Comparison of ENCODE assay signal across 13 cellular contexts in genomic region chr17:41775394-41776226, GRCh38. TPM values are rescaled to one million over a fixed set of nuclear protein-coding genes. Genes with fewer than 3 reads are reported as not detected.
A peak's percentile ranks its signal among the peaks of the same experiment; 100 is the strongest.
DNase-seq lines count a peak whose midpoint lies in the region; ATAC-seq, FAIRE-seq and TF ChIP-seq lines count a peak whose summit lies in the region.
"Had no signal": no experiment of that assay in that cellular context is flagged by ENCODE, and none has a peak within 500 bp of the region (broad histone marks: within the 10 kb centered on the region; RNA-seq: fewer than 3 reads in every experiment).

No MANE protein-coding gene starts in this region.

- no peak for DNase-seq in NT2/D1 (ENCODE audit: low read depth, low spot score)
- DNase-seq in endodermal cell: no peak
- no peak for DNase-seq in lung (ENCODE audit: low spot score)
- no peak for DNase-seq in activated CD8-positive, alpha-beta memory T cell treated with anti-CD3 and anti-CD28 coated beads, Interleukin-2, amount 10 ng/mL, durations not matched to agents 7 days and 5 days
- DNase-seq in GM12892 (ENCODE audit: insufficient read length): no peak
- DNase-seq in activated CD4-positive, alpha-beta T cell treated with anti-CD3 and anti-CD28 coated beads for 36 hours: no peak
- DNase-seq: EL, NCI-H1105 treated with DMSO at 0.1 percent for 48 hours had no signal

- peaks cover 44% of the 10 kb centered on the region for H3K36me3 Mint-ChIP-seq in endodermal cell (ENCODE audit: low read depth)
- H3K36me3 Mint-ChIP-seq in activated CD8-positive, alpha-beta memory T cell treated with anti-CD3 and anti-CD28 coated beads, Interleukin-2, amount 10 ng/mL, durations not matched to agents 7 days and 5 days: no peaks in the 10 kb centered on the region
- no peaks in the 10 kb centered on the region for H3K36me3 Mint-ChIP-seq in activated CD4-positive, alpha-beta T cell treated with anti-CD3 and anti-CD28 coated beads for 36 hours (ENCODE audit: low read depth)

- H3K27ac Mint-ChIP-seq in endodermal cell: peak overlapping the region; percentile 68
- H3K27ac Mint-ChIP-seq in activated CD8-positive, alpha-beta memory T cell treated with anti-CD3 and anti-CD28 coated beads, Interleukin-2, amount 10 ng/mL, durations not matched to agents 7 days and 5 days: no peak overlapping the region
- H3K27ac Mint-ChIP-seq in activated CD4-positive, alpha-beta T cell treated with anti-CD3 and anti-CD28 coated beads for 36 hours: no peak overlapping the region

- peak overlapping the region; percentile 66 for H3K9ac ChIP-seq in NT2/D1 (ENCODE audit: insufficient read length, low read depth)
- H3K9ac ChIP-seq in endodermal cell (ENCODE audit: extremely low read depth, low read length, poor library complexity, severe bottlenecking): no peak overlapping the region
- no peak overlapping the region for H3K9ac ChIP-seq in stomach smooth muscle (ENCODE audit: low read length in 2 of 2)

- H3K27ac ChIP-seq in endodermal cell (ENCODE audit: low read depth, low read length) (peak overlapping the region; percentile 69), lung (ENCODE audit: low read depth in 1 of 2, low read length in 1 of 2) (peak overlapping the region; percentile 60 to 73), stomach smooth muscle (ENCODE audit: low read length) (peak overlapping the region; percentile 24)
- H3K27ac ChIP-seq: SK-N-MC had no signal

- FAIRE-seq in GM12892 (lab: Jason Lieb, UNC): no peak

- TF ChIP-seq CTCF in endodermal cell (conservative IDR thresholded peaks at IDR 0.05) (no peak), lung (IDR thresholded peaks at IDR 0.05; ENCODE audit: control extremely low read depth, extremely low read depth) (no peak)

- peaks cover 26% of the 10 kb centered on the region for H3K4me1 Mint-ChIP-seq in endodermal cell
- H3K4me1 Mint-ChIP-seq in activated CD8-positive, alpha-beta memory T cell treated with anti-CD3 and anti-CD28 coated beads, Interleukin-2, amount 10 ng/mL, durations not matched to agents 7 days and 5 days: no peaks in the 10 kb centered on the region
- H3K4me1 Mint-ChIP-seq in activated CD4-positive, alpha-beta T cell treated with anti-CD3 and anti-CD28 coated beads for 36 hours: no peaks in the 10 kb centered on the region

- 82 to 85% methylated on average over 4 to 12 of the region's 12 CpGs for WGBS in endodermal cell (ENCODE audit: insufficient coverage in 1 of 2, insufficient read length in 1 of 2), 2 experiments
- WGBS in lung, 2 donors: 69 to 77% methylated on average over 12 of the region's 12 CpGs

- H3K27me3 Mint-ChIP-seq in endodermal cell (ENCODE audit: insufficient read depth): no peaks in the 10 kb centered on the region
- H3K27me3 Mint-ChIP-seq in activated CD8-positive, alpha-beta memory T cell treated with anti-CD3 and anti-CD28 coated beads, Interleukin-2, amount 10 ng/mL, durations not matched to agents 7 days and 5 days: peaks cover 2% of the 10 kb centered on the region
- no peaks in the 10 kb centered on the region for H3K27me3 Mint-ChIP-seq in activated CD4-positive, alpha-beta T cell treated with anti-CD3 and anti-CD28 coated beads for 36 hours

- H3K36me3 ChIP-seq in NT2/D1 (ENCODE audit: insufficient read depth, insufficient read length, low read length): peaks cover 51% of the 10 kb centered on the region
- peaks cover 54% of the 10 kb centered on the region for H3K36me3 ChIP-seq in endodermal cell (ENCODE audit: control insufficient read depth, insufficient read depth, low read length)
- H3K36me3 ChIP-seq in lung (ENCODE audit: control insufficient read depth in 2 of 2, insufficient read depth in 2 of 2, low read length in 2 of 2): peaks cover 4 to 18% of the 10 kb centered on the region in 2 donors
- no peaks in the 10 kb centered on the region for H3K36me3 ChIP-seq in stomach smooth muscle (ENCODE audit: control insufficient read depth in 2 of 2, insufficient read depth in 2 of 2, low read length in 2 of 2)

- H3K27me3 ChIP-seq in NT2/D1 (ENCODE audit: insufficient read depth, insufficient read length) (no peaks in the 10 kb centered on the region), endodermal cell (ENCODE audit: control insufficient read depth, insufficient read depth, low read length, poor library complexity, severe bottlenecking) (no peaks in the 10 kb centered on the region), lung (ENCODE audit: control insufficient read depth, insufficient read depth) (no peaks in the 10 kb centered on the region), stomach smooth muscle (ENCODE audit: control insufficient read depth in 1 of 2, insufficient read depth in 2 of 2, low read length in 2 of 2) (peaks cover 0 to 2% of the 10 kb centered on the region in 2 donors)

- no peaks in the 10 kb centered on the region for H3K9me3 ChIP-seq in NT2/D1 (ENCODE audit: insufficient read depth, low read length)
- H3K9me3 ChIP-seq in endodermal cell (ENCODE audit: control insufficient read depth, low read length): no peaks in the 10 kb centered on the region
- H3K9me3 ChIP-seq in lung (ENCODE audit: control insufficient read depth in 2 of 2, insufficient read depth in 1 of 2, low read length in 1 of 2): no peaks in the 10 kb centered on the region
- no peaks in the 10 kb centered on the region for H3K9me3 ChIP-seq in stomach smooth muscle (ENCODE audit: control insufficient read depth in 2 of 2, low read length in 2 of 2)

- intact Hi-C loops in activated CD4-positive, alpha-beta T cell treated with anti-CD3 and anti-CD28 coated beads for 36 hours (cut with DNase I, micrococcal nuclease): no loop called here

- POLR2A ChIA-PET in activated CD4-positive, alpha-beta T cell treated with anti-CD3 and anti-CD28 coated beads for 36 hours (lab: Charles Lee): no interaction called here

- TF ChIP-seq POLR2A in GM12892 (IDR thresholded peaks at IDR 0.05; ENCODE audit: low read depth, low read length): no peak

- CTCF ChIA-PET in activated CD8-positive, alpha-beta memory T cell treated with anti-CD3 and anti-CD28 coated beads, Interleukin-2, amount 10 ng/mL, durations not matched to agents 7 days and 5 days (lab: Charles Lee): no interaction called here
- CTCF ChIA-PET in activated CD4-positive, alpha-beta T cell treated with anti-CD3 and anti-CD28 coated beads for 36 hours (lab: Charles Lee): interaction anchor here (0.6 kb wide), 1 partner anchor 90 kb away, joined by 3 read pairs; the partner anchor contains the start of gene KLHL11

- peaks cover 33% of the 10 kb centered on the region for H3K4me1 ChIP-seq in NT2/D1 (ENCODE audit: insufficient read depth, insufficient read length)
- peaks cover 11% of the 10 kb centered on the region for H3K4me1 ChIP-seq in endodermal cell (ENCODE audit: control insufficient read depth, insufficient read depth, low read length)
- H3K4me1 ChIP-seq in lung (ENCODE audit: control insufficient read depth in 2 of 2, insufficient read depth in 2 of 2, low read length in 2 of 2): peaks cover 10 to 43% of the 10 kb centered on the region in 2 donors
- peaks cover 25% of the 10 kb centered on the region for H3K4me1 ChIP-seq in stomach smooth muscle (ENCODE audit: control insufficient read depth, insufficient read depth, low read length)

- H3K4me3 Mint-ChIP-seq in endodermal cell: no peak overlapping the region
- no peak overlapping the region for H3K4me3 Mint-ChIP-seq in activated CD8-positive, alpha-beta memory T cell treated with anti-CD3 and anti-CD28 coated beads, Interleukin-2, amount 10 ng/mL, durations not matched to agents 7 days and 5 days
- no peak overlapping the region for H3K4me3 Mint-ChIP-seq in activated CD4-positive, alpha-beta T cell treated with anti-CD3 and anti-CD28 coated beads for 36 hours

- no peak overlapping the region for H3K4me3 ChIP-seq in NT2/D1 (ENCODE audit: insufficient read length, low read depth)
- H3K4me3 ChIP-seq in endodermal cell (ENCODE audit: low read length): no peak overlapping the region
- H3K4me3 ChIP-seq in lung: no peak overlapping the region
- H3K4me3 ChIP-seq in stomach smooth muscle (ENCODE audit: low read length in 2 of 2): no peak overlapping the region
- H3K4me3 ChIP-seq: SK-N-MC had no signal

- H3K9me3 Mint-ChIP-seq in endodermal cell: no peaks in the 10 kb centered on the region
- no peaks in the 10 kb centered on the region for H3K9me3 Mint-ChIP-seq in activated CD8-positive, alpha-beta memory T cell treated with anti-CD3 and anti-CD28 coated beads, Interleukin-2, amount 10 ng/mL, durations not matched to agents 7 days and 5 days (ENCODE audit: low read depth)
- no peaks in the 10 kb centered on the region for H3K9me3 Mint-ChIP-seq in activated CD4-positive, alpha-beta T cell treated with anti-CD3 and anti-CD28 coated beads for 36 hours (ENCODE audit: low read depth)

- ATAC-seq in lung (ENCODE audit: insufficient read depth, low FRiP score) (no peak), HG02973 (IDR thresholded peaks at IDR 0.05; ENCODE audit: unreplicated experiment) (no peak)
- ATAC-seq in activated CD8-positive, alpha-beta memory T cell treated with anti-CD3 and anti-CD28 coated beads, Interleukin-2, amount 10 ng/mL, durations not matched to agents 7 days and 5 days: no peak
- ATAC-seq in activated CD4-positive, alpha-beta T cell treated with anti-CD3 and anti-CD28 coated beads for 36 hours: no peak
- ATAC-seq: sciatic nerve had no signal

RNA-seq across cellular contexts. Expression of gene JUP, which starts 10.9 kb away (rescaled TPM):
- total RNA-seq in endodermal cell (100 to 1,000 TPM; 112 to 167 TPM), lung (100 to 1,000 TPM; 118 to 150 TPM)
- 71.5 TPM for polyA plus RNA-seq in endodermal cell (2013, experiment 1 of 2)
- 69.3 TPM for polyA plus RNA-seq in endodermal cell (2013, experiment 2 of 2)
- polyA plus RNA-seq in lung: 10 to 100 TPM; 60.9 to 83.6 TPM
- total RNA-seq in activated CD8-positive, alpha-beta memory T cell treated with anti-CD3 and anti-CD28 coated beads, Interleukin-2, amount 10 ng/mL, durations not matched to agents 7 days and 5 days: 1 to 10 TPM; 2.3 TPM
- polyA plus RNA-seq in GM12892 (2012; ENCODE audit: missing spikeins): 2.3 TPM
- under 1 TPM; 0.34 to 0.54 TPM for total RNA-seq in activated CD4-positive, alpha-beta T cell treated with anti-CD3 and anti-CD28 coated beads for 36 hours

RNA-seq across cellular contexts. Expression of gene P3H4, which starts 36.1 kb away (rescaled TPM):
- 10 to 100 TPM; 23.9 to 40.6 TPM for total RNA-seq in endodermal cell
- polyA plus RNA-seq in endodermal cell (2013, experiment 1 of 2): 32.2 TPM
- polyA plus RNA-seq in endodermal cell (2013, experiment 2 of 2): 34.7 TPM
- total RNA-seq in lung: 10 to 100 TPM; 12.3 to 13.2 TPM
- 1 to 10 TPM; 6.8 to 9.6 TPM for polyA plus RNA-seq in lung
- total RNA-seq in activated CD8-positive, alpha-beta memory T cell treated with anti-CD3 and anti-CD28 coated beads, Interleukin-2, amount 10 ng/mL, durations not matched to agents 7 days and 5 days: 1 to 10 TPM; 2.1 to 3.0 TPM
- polyA plus RNA-seq in GM12892 (2012; ENCODE audit: missing spikeins): 0.19 TPM
- total RNA-seq in activated CD4-positive, alpha-beta T cell treated with anti-CD3 and anti-CD28 coated beads for 36 hours: 1 to 10 TPM; 1.5 to 2.0 TPM

RNA-seq across cellular contexts. Expression of gene FKBP10, which starts 37.2 kb away (rescaled TPM):
- total RNA-seq in endodermal cell (100 to 1,000 TPM; 179 to 291 TPM), lung (10 to 100 TPM; 53.2 to 64.4 TPM)
- 230 TPM for polyA plus RNA-seq in endodermal cell (2013, experiment 1 of 2)
- polyA plus RNA-seq in endodermal cell (2013, experiment 2 of 2): 211 TPM
- 10 to 100 TPM; 32.6 to 43.3 TPM for polyA plus RNA-seq in lung
- total RNA-seq in activated CD8-positive, alpha-beta memory T cell treated with anti-CD3 and anti-CD28 coated beads, Interleukin-2, amount 10 ng/mL, durations not matched to agents 7 days and 5 days: 1 to 10 TPM; 1.3 TPM
- polyA plus RNA-seq in GM12892 (2012; ENCODE audit: missing spikeins): 2.7 TPM
- total RNA-seq in activated CD4-positive, alpha-beta T cell treated with anti-CD3 and anti-CD28 coated beads for 36 hours: under 1 TPM; 0.39 to 0.42 TPM

RNA-seq across cellular contexts. Expression of gene HAP1, which starts 41.2 kb away (rescaled TPM):
- total RNA-seq in endodermal cell (1 to 10 TPM; 1.7 TPM), lung (under 1 TPM; 0.21 to 0.26 TPM)
- 0.82 TPM for polyA plus RNA-seq in endodermal cell (2013, experiment 1 of 2)
- 0.66 TPM for polyA plus RNA-seq in endodermal cell (2013, experiment 2 of 2)
- under 1 TPM; 0.07 to 0.57 TPM for polyA plus RNA-seq in lung
- under 1 TPM; 0.15 to 0.19 TPM for total RNA-seq in activated CD8-positive, alpha-beta memory T cell treated with anti-CD3 and anti-CD28 coated beads, Interleukin-2, amount 10 ng/mL, durations not matched to agents 7 days and 5 days
- polyA plus RNA-seq in GM12892 (2012; ENCODE audit: missing spikeins): not detected
- total RNA-seq in activated CD4-positive, alpha-beta T cell treated with anti-CD3 and anti-CD28 coated beads for 36 hours: not detected
- total RNA-seq: subcutaneous adipose tissue had no signal

Comparison
In these comparisons a context has a peak if more than half of its experiments do, and no peak if none do; other contexts are left out.
1. RNA of gene JUP, which starts 10.9 kb away (total RNA-seq): 112 to 167 TPM in endodermal cell and 118 to 150 TPM in lung; 2.3 TPM in activated CD8-positive, alpha-beta memory T cell treated with anti-CD3 and anti-CD28 coated beads, Interleukin-2, amount 10 ng/mL, durations not matched to agents 7 days and 5 days and 0.34 to 0.54 TPM in activated CD4-positive, alpha-beta T cell treated with anti-CD3 and anti-CD28 coated beads for 36 hours; every median in the first group is over 10 times any median in the second.
2. RNA of gene FKBP10, which starts 37.2 kb away (total RNA-seq): 179 to 291 TPM in endodermal cell and 53.2 to 64.4 TPM in lung; 1.3 TPM in activated CD8-positive, alpha-beta memory T cell treated with anti-CD3 and anti-CD28 coated beads, Interleukin-2, amount 10 ng/mL, durations not matched to agents 7 days and 5 days and 0.39 to 0.42 TPM in activated CD4-positive, alpha-beta T cell treated with anti-CD3 and anti-CD28 coated beads for 36 hours; every median in the first group is over 10 times any median in the second.
3. Peak in every context shown above with its lines, with median percentiles within 50 percentile points of each other: H3K27ac ChIP-seq.